In the genomic region with DNA sequence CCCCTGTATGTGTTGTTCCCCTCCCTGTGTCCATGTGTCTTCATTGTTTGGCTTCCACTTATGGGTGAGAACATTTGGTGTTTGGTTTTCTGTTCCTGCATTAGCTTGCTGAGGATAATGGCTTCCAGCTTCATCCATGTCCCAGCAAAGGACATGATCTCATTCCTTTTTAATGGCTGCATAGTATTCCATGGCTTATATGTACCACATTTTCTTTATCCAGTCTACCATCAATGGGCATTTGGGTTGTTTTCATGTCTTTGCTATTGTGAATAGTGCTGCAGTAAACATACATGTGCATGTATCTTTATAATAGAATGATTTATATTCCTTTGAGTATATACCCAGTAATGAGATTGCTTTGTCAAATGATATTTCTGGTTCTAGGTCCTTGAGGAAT, we compare ENCODE assay signal across 1 cellular context. TPM values are rescaled to one million over a fixed set of nuclear protein-coding genes. Genes with fewer than 3 reads are reported as not detected.
"Had no signal": no experiment of that assay in that cellular context is flagged by ENCODE, and none has a peak within 500 bp of the region (broad histone marks: within the 10 kb centered on the region; RNA-seq: fewer than 3 reads in every experiment).

No MANE protein-coding gene starts in this region.

RNA-seq across cellular contexts. Expression of a gene that starts 8.6 kb away (rescaled TPM):
- total RNA-seq: M059J had no signal
